In the genomic region with DNA sequence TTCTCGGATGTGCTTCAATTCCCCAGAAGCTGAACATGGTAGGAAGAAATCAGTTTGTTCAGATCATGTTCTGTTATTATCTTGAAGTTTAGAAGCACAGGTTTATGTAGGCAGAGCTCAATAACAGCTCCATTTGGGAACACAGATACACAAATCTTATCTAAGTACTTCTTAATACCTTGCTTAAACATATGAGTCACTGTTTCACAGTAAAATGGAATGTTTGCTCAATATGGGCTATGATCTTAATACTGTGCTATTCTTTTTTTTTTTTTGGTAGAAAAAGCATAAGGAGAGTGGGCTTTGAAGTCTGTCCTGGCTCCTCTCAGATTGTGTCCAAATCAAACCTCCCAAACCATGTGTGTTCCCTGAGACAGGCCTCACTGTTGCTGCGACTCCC, we compare ENCODE assay signal across 18 cellular contexts. TPM values are rescaled to one million over a fixed set of nuclear protein-coding genes. Genes with fewer than 3 reads are reported as not detected.
DNase-seq lines count a peak whose midpoint lies in the region; ATAC-seq, FAIRE-seq and TF ChIP-seq lines count a peak whose summit lies in the region.
"Had no signal": no experiment of that assay in that cellular context is flagged by ENCODE, and none has a peak within 500 bp of the region (broad histone marks: within the 10 kb centered on the region; RNA-seq: fewer than 3 reads in every experiment).

No MANE protein-coding gene starts in this region.

- FAIRE-seq in pancreas (lab: Jason Lieb, UNC) = no peak
- FAIRE-seq: G401.6 had no signal

- H3K9ac ChIP-seq in fibroblast of lung (ENCODE audit: insufficient read depth, low read length) = no peak overlapping the region

- H3K4me1 ChIP-seq in PC-9 (replicated peaks; ENCODE audit: insufficient read depth) (peaks cover 30% of the 10 kb centered on the region), fibroblast of lung (ENCODE audit: control insufficient read depth, extremely low read depth, insufficient read depth, low read length) (no peaks in the 10 kb centered on the region), pancreas (peaks cover 15 to 18% (median 18%) of the 10 kb centered on the region in 3 donors)

- H3K4me3 ChIP-seq in BJ (ENCODE audit: low read depth, low read length) (no peak overlapping the region), PC-9 (0 out of 2 replicates have a peak overlapping the region, but pooled peaks have one; percentile 7), fibroblast of lung (replicated peaks in 1 of 4; ENCODE audit: control extremely low read depth in 1 of 4, insufficient read depth in 1 of 4, low read depth in 3 of 4, low read length in 4 of 4) (no peak overlapping the region), pancreas (no peak overlapping the region)
- H3K4me3 ChIP-seq: tibial nerve had no signal

- H3K36me3 ChIP-seq in BJ (ENCODE audit: control insufficient read depth, insufficient read depth, low read length) = no peaks in the 10 kb centered on the region
- no peaks in the 10 kb centered on the region for H3K36me3 ChIP-seq in PC-9 (ENCODE audit: low read depth)
- no peaks in the 10 kb centered on the region for H3K36me3 ChIP-seq in fibroblast of lung (ENCODE audit: control insufficient read depth, insufficient read depth, low read length)
- no peaks in the 10 kb centered on the region for H3K36me3 ChIP-seq in pancreas
- H3K36me3 ChIP-seq: tibial nerve had no signal

- H3K4me2 ChIP-seq in PC-9 (peak overlapping the region; percentile 58), fibroblast of lung (ENCODE audit: extremely low read depth, insufficient read depth, low read length) (no peak overlapping the region)

- POLR2A ChIA-PET in BJ (lab: Charles Lee) (no interaction called here), PC-9 (lab: Charles Lee; ENCODE audit: unreplicated experiment) (interaction anchor here (0.6 to 0.7 kb wide), 3 partner anchors 81 to 235 kb away, joined by 4 to 8 read pairs (median 8); partner anchors contain the start of gene RBM15)

- H2AFZ ChIP-seq in PC-9 (no peak overlapping the region), fibroblast of lung (ENCODE audit: low read length) (no peak overlapping the region)

- DNase-seq in BJ (ENCODE audit: low read depth) (peak; percentile 18), PC-9 (peak in 1 of 2 experiments; percentile 96), fibroblast of lung (ENCODE audit: low read depth in 2 of 2) (peak; percentile 47 to 74), pancreas (no peak), 8988T (no peak), hypothalamus (lab: John Stamatoyannopoulos, UW) (no peak)
- DNase-seq: NCI-H1436; NCI-H446; stimulated activated CD8-positive, alpha-beta memory T cell treated with anti-CD3 and anti-CD28 coated beads, Interleukin-4, amount 100 ng/mL, for 48 hours had no signal

- ATAC-seq in pancreas (peak; percentile 78 to 88 (median 86)), GM18517 (IDR thresholded peaks at IDR 0.05; ENCODE audit: unreplicated experiment) (no peak), GM18868 (IDR thresholded peaks at IDR 0.05; ENCODE audit: unreplicated experiment) (no peak)

- no TSS peak for BruUV-seq in PC-9 (replicated peaks; lab: Mats Ljungman, UMichigan)

- no peaks in the 10 kb centered on the region for H3K9me2 ChIP-seq in PC-9 (ENCODE audit: insufficient read depth)

- H3K9me3 ChIP-seq in PC-9 (ENCODE audit: insufficient read depth, low read depth) (no peaks in the 10 kb centered on the region), fibroblast of lung (ENCODE audit: control insufficient read depth, insufficient read depth, low read depth, low read length) (no peaks in the 10 kb centered on the region), pancreas (no peaks in the 10 kb centered on the region)
- H3K9me3 ChIP-seq: tibial nerve had no signal

- no peaks in the 10 kb centered on the region for H4K20me1 ChIP-seq in PC-9 (ENCODE audit: insufficient read depth)
- H4K20me1 ChIP-seq in fibroblast of lung (ENCODE audit: control insufficient read depth, extremely low read depth, insufficient read depth, low read length) = no peaks in the 10 kb centered on the region

- WGBS in pancreas, 2 donors = 62 to 73% methylated on average over 2 of the region's 2 CpGs

- intact Hi-C loops in PC-9 (cut with micrococcal nuclease; ENCODE audit: unreplicated experiment) = loop anchor here (2.0 to 5.0 kb wide), 4 partner anchors 127 to 437 kb away; partner anchors contain the start of gene RBM15
- intact Hi-C loops in pancreas (cut with DNase I) = loop anchor here in 1 of 3 donors (5.0 to 10.0 kb wide), 2 partner anchors 150 to 262 kb away; no protein-coding TSS in a partner anchor

- H3K27ac ChIP-seq in PC-9 (peak overlapping the region; percentile 51), fibroblast of lung (ENCODE audit: insufficient read depth, low read length) (no peak overlapping the region), pancreas (peak overlapping the region in 2 of 4 donors; percentile 31 to 50)
- H3K27ac ChIP-seq: C4-2B had no signal

- no peak for TF ChIP-seq CTCF in BJ (IDR thresholded peaks at IDR 0.05; ENCODE audit: insufficient read depth, low read depth, low read length)
- TF ChIP-seq CTCF in PC-9 (conservative IDR thresholded peaks at IDR 0.05) = no peak
- no peak for TF ChIP-seq CTCF in fibroblast of lung (conservative IDR thresholded peaks at IDR 0.05 in 1 of 2, IDR thresholded peaks at IDR 0.05 in 1 of 2; ENCODE audit: low read depth in 1 of 2, low read length in 2 of 2)
- no peak for TF ChIP-seq CTCF in pancreas (IDR thresholded peaks at IDR 0.05)

- H3K79me2 ChIP-seq in PC-9 (ENCODE audit: low read depth) = no peaks in the 10 kb centered on the region
- H3K79me2 ChIP-seq in fibroblast of lung (ENCODE audit: control insufficient read depth, insufficient read depth, low read length) = no peaks in the 10 kb centered on the region

- H3K27me3 ChIP-seq in BJ (ENCODE audit: control insufficient read depth, insufficient read depth, low read length) (no peaks in the 10 kb centered on the region; the same call in none of the 2 replicates), PC-9 (ENCODE audit: insufficient read depth, low read depth) (no peaks in the 10 kb centered on the region), fibroblast of lung (ENCODE audit: control insufficient read depth, insufficient read depth, low read length) (peaks cover 4% of the 10 kb centered on the region), pancreas (no peaks in the 10 kb centered on the region)
- H3K27me3 ChIP-seq: tibial nerve had no signal

- H3F3A ChIP-seq in PC-9 (ENCODE audit: insufficient read depth, low read depth) = peaks cover 32% of the 10 kb centered on the region

- CTCF ChIA-PET in BJ (lab: Yijun Ruan, JAX) = interaction anchor here (0.7 to 19.5 kb wide), 11 partner anchors 9 to 267 kb away, joined by 3 to 331 read pairs (median 7); partner anchors contain the start of genes KCNC4 and LAMTOR5
- CTCF ChIA-PET in PC-9 (lab: Charles Lee) = interaction anchor here (0.6 to 1.7 kb wide), 4 partner anchors 24 to 257 kb away, joined by 3 to 12 read pairs (median 6); no protein-coding TSS in a partner anchor

RNA-seq across cellular contexts. Expression of gene PROK1, which starts 13.4 kb away (rescaled TPM):
- not detected in 2 replicates for polyA plus RNA-seq in BJ (2011; rRNA removed)
- not detected in 2 replicates for polyA minus RNA-seq in BJ (2011; rRNA and poly(A)+ RNA removed)
- total RNA-seq in PC-9 (2021) = not detected in 2 replicates
- total RNA-seq in fibroblast of lung = not detected in 2 replicates
- not detected in 2 replicates for polyA plus RNA-seq in fibroblast of lung
- polyA plus RNA-seq in fibroblast of lung (2012) = not detected in 2 replicates
- not detected in 2 replicates for polyA minus RNA-seq in fibroblast of lung (ENCODE audit: low replicate concordance)
- total RNA-seq in pancreas = under 1 TPM in 1 of 6 donors, not detected in 5; 0.12 TPM
- polyA plus RNA-seq in pancreas = under 1 TPM in 1 of 2 donors, not detected in 1; 0.53 TPM
- total RNA-seq: activated CD8-positive, alpha-beta memory T cell treated with anti-CD3 and anti-CD28 coated beads for 36 hours; osteoblast had no signal
- polyA plus RNA-seq: IgD-negative memory B cell had no signal

RNA-seq across cellular contexts. Expression of gene KCNA10, which starts 54.6 kb away (rescaled TPM):
- polyA plus RNA-seq in BJ (2011; rRNA removed) = not detected in 2 replicates
- polyA minus RNA-seq in BJ (2011; rRNA and poly(A)+ RNA removed) = not detected in 2 replicates
- not detected in 2 replicates for total RNA-seq in PC-9 (2021)
- total RNA-seq in fibroblast of lung = not detected in 2 replicates
- not detected in 2 replicates for polyA plus RNA-seq in fibroblast of lung
- not detected in 2 replicates for polyA plus RNA-seq in fibroblast of lung (2012)
- not detected in 2 replicates for polyA minus RNA-seq in fibroblast of lung (ENCODE audit: low replicate concordance)
- not detected for total RNA-seq in pancreas
- not detected for polyA plus RNA-seq in pancreas
- total RNA-seq: activated CD8-positive, alpha-beta memory T cell treated with anti-CD3 and anti-CD28 coated beads for 36 hours; mesenteric fat pad; osteoblast; tibial nerve had no signal
- polyA plus RNA-seq: IgD-negative memory B cell had no signal

RNA-seq across cellular contexts. Expression of gene LAMTOR5, which starts 56.8 kb away (rescaled TPM):
- polyA plus RNA-seq in BJ (2011; rRNA removed) (236 and 261 TPM in 2 replicates), fibroblast of lung (310 and 317 TPM in 2 replicates), pancreas (100 to 1,000 TPM; 107 to 159 TPM)
- polyA minus RNA-seq in BJ (2011; rRNA and poly(A)+ RNA removed) = 27.7 and 47.9 TPM in 2 replicates
- total RNA-seq in PC-9 (2021) (140 and 160 TPM in 2 replicates), fibroblast of lung (50.3 and 70.4 TPM in 2 replicates), pancreas (10 to 100 TPM; 29.0 to 63.9 (median 36.8) TPM)
- polyA plus RNA-seq in fibroblast of lung (2012) = 315 and 353 TPM in 2 replicates
- polyA minus RNA-seq in fibroblast of lung (ENCODE audit: low replicate concordance) = 93.3 and 107 TPM in 2 replicates

Comparison
In these comparisons a context has a peak if more than half of its experiments do, and no peak if none do; other contexts are left out.
1. DNase-seq: peak in BJ (single experiment) and fibroblast of lung (2 of 2); none in pancreas (0 of 6), 8988T (single experiment) and hypothalamus (0 of 51).
2. ATAC-seq: peak in pancreas (4 of 4); none in GM18517 (single experiment) and GM18868 (single experiment).